36 cellular contexts compared by ENCODE assay signal in the genomic region with DNA sequence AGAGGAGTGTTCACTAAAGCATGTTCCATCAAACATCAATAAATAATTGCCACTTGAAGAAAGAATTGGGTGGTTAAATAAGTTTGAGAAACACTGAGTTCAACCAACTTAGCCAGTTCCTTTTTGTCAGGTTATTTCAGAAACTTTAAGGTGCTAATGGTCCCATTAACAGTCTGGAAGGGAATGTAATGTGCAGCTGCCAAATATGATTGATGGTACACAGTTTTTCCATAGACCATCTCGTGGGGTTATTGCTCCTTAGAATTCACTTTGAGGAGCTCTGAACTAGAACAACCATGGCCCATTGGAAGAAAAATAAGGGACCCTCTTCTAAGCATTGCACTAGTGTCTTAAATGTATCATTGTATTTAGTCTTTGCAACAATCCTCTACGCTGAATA.
"Had no signal": no experiment of that assay in that cellular context is flagged by ENCODE, and none has a peak within 500 bp of the region (broad histone marks: within the 10 kb centered on the region; RNA-seq: fewer than 3 reads in every experiment).

No MANE protein-coding gene starts in this region.

- DNase-seq: Karpas-422, Kasumi-1, MG63, MM.1S, MV-4-11, NCI-H1048, NCI-H1092, NCI-H1105, NCI-H1105 treated with DMSO at 0.1 percent for 48 hours, NCI-H1417, NCI-H1417 treated with DMSO at 0.1 percent for 48 hours, NCI-H1436, NCI-H1436 treated with DMSO at 0.1 percent for 48 hours, NCI-H146, NCI-H1694, NCI-H1694 treated with DMSO at 0.1 percent for 48 hours, NCI-H187, NCI-H187 treated with DMSO at 0.1 percent for 48 hours, NCI-H1930, NCI-H2029, NCI-H2029 treated with DMSO at 0.1 percent for 48 hours, NCI-H2081, NCI-H2081 treated with DMSO at 0.1 percent for 48 hours, NCI-H2107, NCI-H2171, NCI-H2171 treated with DMSO at 0.1 percent for 48 hours, NCI-H2227 treated with DMSO at 0.1 percent for 48 hours, NCI-H226, NCI-H345, NCI-H446, NCI-H446 treated with DMSO at 0.1 percent for 48 hours, NCI-H510A, NCI-H510A treated with DMSO at 0.1 percent for 48 hours, NCI-H524, NCI-H524 treated with DMSO at 0.1 percent for 48 hours, NCI-H526 had no signal

- H3K36me3 ChIP-seq: MG63 had no signal

- H3K9me3 ChIP-seq: MG63 had no signal

- H3K27me3 ChIP-seq: MG63 had no signal

- H3K4me3 ChIP-seq: MG63 had no signal
